In the genomic region with DNA sequence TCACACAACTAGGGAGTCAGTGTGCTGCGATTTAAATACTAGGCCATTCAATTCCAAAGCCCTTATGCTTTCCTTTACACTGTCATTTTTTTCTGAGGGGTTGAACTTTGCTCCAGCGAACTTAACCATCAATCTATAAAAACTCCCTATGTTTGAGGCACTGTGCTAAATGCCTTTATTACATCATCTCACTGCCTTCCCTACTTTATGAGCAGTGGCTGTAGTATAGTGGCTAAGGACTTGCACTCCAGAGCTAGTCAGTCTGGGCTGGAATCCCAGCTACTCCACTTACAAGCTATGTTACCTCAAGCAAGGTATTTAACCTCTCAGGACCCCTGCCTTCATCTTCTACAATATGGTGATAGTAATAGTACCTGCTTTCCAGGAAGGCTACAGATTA, we compare ENCODE assay signal across 18 cellular contexts. TPM values are rescaled to one million over a fixed set of nuclear protein-coding genes. Genes with fewer than 3 reads are reported as not detected.
DNase-seq lines count a peak whose midpoint lies in the region; ATAC-seq and TF ChIP-seq lines count a peak whose summit lies in the region.
"Had no signal": no experiment of that assay in that cellular context is flagged by ENCODE, and none has a peak within 500 bp of the region (broad histone marks: within the 10 kb centered on the region; RNA-seq: fewer than 3 reads in every experiment).

No MANE protein-coding gene starts in this region.

- no peak overlapping the region for H3K27ac ChIP-seq in colonic mucosa
- H3K27ac ChIP-seq in heart left ventricle = no peak overlapping the region

- TF ChIP-seq POLR2A in heart left ventricle (IDR thresholded peaks at IDR 0.05) = no peak

- TF ChIP-seq CTCF in colonic mucosa (IDR thresholded peaks at IDR 0.05) (no peak), mucosa of descending colon (IDR thresholded peaks at IDR 0.05) (no peak), progenitor cell of endocrine pancreas (IDR thresholded peaks at IDR 0.05; ENCODE audit: unreplicated experiment) (no peak), heart left ventricle (IDR thresholded peaks at IDR 0.05) (no peak)

- H3K36me3 ChIP-seq in colonic mucosa (no peaks in the 10 kb centered on the region), mucosa of descending colon (ENCODE audit: low read depth) (no peaks in the 10 kb centered on the region), heart left ventricle (no peaks in the 10 kb centered on the region)
- H3K36me3 ChIP-seq: BE2C had no signal

- ATAC-seq in mucosa of descending colon (peak; percentile 99), heart left ventricle (no peak)
- ATAC-seq: HepG2 had no signal

- H3K9me3 ChIP-seq in colonic mucosa = no peaks in the 10 kb centered on the region
- H3K9me3 ChIP-seq in mucosa of descending colon = no peaks in the 10 kb centered on the region
- no peaks in the 10 kb centered on the region for H3K9me3 ChIP-seq in heart left ventricle
- H3K9me3 ChIP-seq: BE2C had no signal

- H3K9me3 Mint-ChIP-seq in progenitor cell of endocrine pancreas (ENCODE audit: low read depth) = peaks cover 17% of the 10 kb centered on the region

- H3K27me3 Mint-ChIP-seq in progenitor cell of endocrine pancreas = no peaks in the 10 kb centered on the region
- H3K27me3 Mint-ChIP-seq: CD4-positive, CD25-positive, alpha-beta regulatory T cell had no signal

- no peak overlapping the region for H3K27ac Mint-ChIP-seq in progenitor cell of endocrine pancreas
- H3K27ac Mint-ChIP-seq: CD4-positive, CD25-positive, alpha-beta regulatory T cell; CD8-positive, alpha-beta memory T cell had no signal

- peaks cover 32% of the 10 kb centered on the region for H3K4me1 Mint-ChIP-seq in progenitor cell of endocrine pancreas (ENCODE audit: low read depth)
- H3K4me1 Mint-ChIP-seq: CD4-positive, CD25-positive, alpha-beta regulatory T cell; CD8-positive, alpha-beta memory T cell had no signal

- H3K36me3 Mint-ChIP-seq in progenitor cell of endocrine pancreas (ENCODE audit: insufficient read depth) = peaks cover 2% of the 10 kb centered on the region
- H3K36me3 Mint-ChIP-seq: CD4-positive, CD25-positive, alpha-beta regulatory T cell; CD8-positive, alpha-beta memory T cell had no signal

- intact Hi-C loops in colonic mucosa (cut with DNase I) (no loop called here), mucosa of descending colon (cut with DNase I, micrococcal nuclease) (no loop called here), heart left ventricle (cut with DNase I) (no loop called here)

- H3K4me3 ChIP-seq in colonic mucosa = no peak overlapping the region
- H3K4me3 ChIP-seq in mucosa of descending colon = no peak overlapping the region
- H3K4me3 ChIP-seq in heart left ventricle = no peak overlapping the region

- 73 to 86% (median 80%) methylated on average over 2 of the region's 2 CpGs for WGBS in heart left ventricle, 4 donors

- H3K4me3 Mint-ChIP-seq in progenitor cell of endocrine pancreas (ENCODE audit: low read depth) = no peak overlapping the region
- H3K4me3 Mint-ChIP-seq: CD4-positive, CD25-positive, alpha-beta regulatory T cell; CD8-positive, alpha-beta memory T cell had no signal

- peak; percentile 34 for DNase-seq in HuH-7 (ENCODE audit: low spot score)
- peak; percentile 42 for DNase-seq in colonic mucosa
- DNase-seq in mucosa of descending colon = peak in 1 of 3 donors; percentile 70
- DNase-seq in progenitor cell of endocrine pancreas (ENCODE audit: low spot score, unreplicated experiment) = no peak
- no peak for DNase-seq in HCEC 1CT
- DNase-seq in heart left ventricle = no peak
- DNase-seq: ACHN; BE2C; C1 segment of cervical spinal cord; CD4-positive, CD25-positive, alpha-beta regulatory T cell; CD8-positive, alpha-beta memory T cell; COR-L47; DMS 273 treated with DMSO at 0.1 percent for 48 hours; DMS79; GDM1; GOT3; H7 had no signal

- H3K27me3 ChIP-seq in colonic mucosa (no peaks in the 10 kb centered on the region), heart left ventricle (no peaks in the 10 kb centered on the region)

- H3K4me1 ChIP-seq in colonic mucosa (no peaks in the 10 kb centered on the region), mucosa of descending colon (ENCODE audit: low read depth) (peaks cover 5% of the 10 kb centered on the region), heart left ventricle (no peaks in the 10 kb centered on the region)
- H3K4me1 ChIP-seq: BE2C had no signal

- no peak overlapping the region for H3K9ac ChIP-seq in colonic mucosa (ENCODE audit: low read depth in 2 of 2, low read length in 2 of 2)

RNA-seq across cellular contexts. Expression of a gene that starts 27.0 kb away (rescaled TPM):
- total RNA-seq in colonic mucosa (under 1 TPM; 0.08 to 0.42 TPM), mucosa of descending colon (under 1 TPM; 0.19 to 0.52 (median 0.41) TPM), progenitor cell of endocrine pancreas (25.0 and 26.6 TPM in 2 replicates), heart left ventricle (under 1 TPM in 2 of 9 donors, not detected in 7; 0.08 to 0.11 TPM)
- polyA plus RNA-seq in heart left ventricle = under 1 TPM in 1 of 2 donors, not detected in 1; 0.01 TPM
- total RNA-seq: CD4-positive, CD25-positive, alpha-beta regulatory T cell; CD8-positive, alpha-beta memory T cell had no signal
- polyA plus RNA-seq: CD4-positive, CD25-positive, alpha-beta regulatory T cell; CD8-positive, alpha-beta memory T cell had no signal

Comparison
In these comparisons a context has a peak if more than half of its experiments do, and no peak if none do; other contexts are left out.
1. DNase-seq: peak in HuH-7 (single experiment) and colonic mucosa (single experiment); none in progenitor cell of endocrine pancreas (single experiment), HCEC 1CT (single experiment) and heart left ventricle (0 of 5).
2. RNA of a gene that starts 27.0 kb away (total RNA-seq): 25.0 to 26.6 TPM in progenitor cell of endocrine pancreas; 0.08 to 0.42 TPM in colonic mucosa, 0.19 to 0.52 TPM in mucosa of descending colon and 0.08 to 0.11 TPM in heart left ventricle; every median in the first group is over 10 times any median in the second.